ENCODE assay signal across 1 cellular context in genomic region chr12:49741882-49742620, GRCh38.
A peak's percentile ranks its signal among the peaks of the same experiment; 100 is the strongest.
TF ChIP-seq lines count a peak whose summit lies in the region.

No MANE protein-coding gene starts in this region.

TF ChIP-seq in HepG2, 621 proteins besides CTCF, POLR2A, EP300 and RAD21 (continued from another document and continues in another):
- TF ChIP-seq ZNF446 (CRISPR knock-in tag; IDR thresholded peaks at IDR 0.05) (no peak), ZNF337 (CRISPR knock-in tag; IDR thresholded peaks at IDR 0.05; ENCODE audit: borderline replicate concordance, low read depth) (no peak), ATF6 (CRISPR knock-in tag; conservative IDR thresholded peaks at IDR 0.05) (no peak), ZNF136 (CRISPR knock-in tag; IDR thresholded peaks at IDR 0.05; ENCODE audit: low read depth) (no peak), ZBTB33 (CRISPR knock-in tag; IDR thresholded peaks at IDR 0.05) (no peak), KAT8 (CRISPR knock-in tag; IDR thresholded peaks at IDR 0.05) (no peak), CSRNP1 (CRISPR knock-in tag; IDR thresholded peaks at IDR 0.05) (no peak; the same call in 1 of the 2 replicates), ATF3 (CRISPR knock-in tag; IDR thresholded peaks at IDR 0.05) (no peak; the same call in 1 of the 2 replicates), ZXDC (CRISPR knock-in tag; IDR thresholded peaks at IDR 0.05) (peak; percentile 9; the same call in 1 of the 2 replicates), TBL1XR1 (IDR thresholded peaks at IDR 0.05; ENCODE audit: borderline replicate concordance, low read length, partially characterized antibody) (no peak), ARID3A (IDR thresholded peaks at IDR 0.05; ENCODE audit: low read depth, low read length) (no peak), RBAK (CRISPR knock-in tag; IDR thresholded peaks at IDR 0.05) (0 out of 2 replicates have a peak, but pooled peaks have one; percentile 29), THRA (CRISPR knock-in tag; IDR thresholded peaks at IDR 0.05; ENCODE audit: borderline replicate concordance) (peak; percentile 89; the same call in 1 of the 2 replicates), EHMT2 (IDR thresholded peaks at IDR 0.05; ENCODE audit: borderline replicate concordance, low read depth, low read length) (no peak), ZNF777 (CRISPR knock-in tag; IDR thresholded peaks at IDR 0.05) (no peak), SNAPC2 (CRISPR knock-in tag; IDR thresholded peaks at IDR 0.05) (no peak), ZNF510 (CRISPR knock-in tag; IDR thresholded peaks at IDR 0.05; ENCODE audit: low read depth) (no peak; the same call in 1 of the 2 replicates), FOSL1 (CRISPR knock-in tag; IDR thresholded peaks at IDR 0.05; ENCODE audit: borderline replicate concordance) (no peak), NKX3-1 (CRISPR knock-in tag; IDR thresholded peaks at IDR 0.05) (no peak; the same call in 1 of the 2 replicates), ZNF264 (CRISPR knock-in tag; IDR thresholded peaks at IDR 0.05) (no peak), ZNF503 (CRISPR knock-in tag; IDR thresholded peaks at IDR 0.05) (no peak), ATF7 (IDR thresholded peaks at IDR 0.05) (no peak), ATF7 (CRISPR knock-in tag; IDR thresholded peaks at IDR 0.05) (no peak), ZNF704 (CRISPR knock-in tag; IDR thresholded peaks at IDR 0.05; ENCODE audit: borderline replicate concordance) (no peak; the same call in 1 of the 2 replicates), ZHX1 (CRISPR knock-in tag; IDR thresholded peaks at IDR 0.05; ENCODE audit: low read depth) (no peak), GLI4 (CRISPR knock-in tag; IDR thresholded peaks at IDR 0.05; ENCODE audit: borderline replicate concordance) (no peak), MATR3 (CRISPR knock-in tag; IDR thresholded peaks at IDR 0.05) (no peak), NFYB (CRISPR knock-in tag; IDR thresholded peaks at IDR 0.05) (no peak), ZNF770 (CRISPR knock-in tag; IDR thresholded peaks at IDR 0.05) (no peak), RNF2 (conservative IDR thresholded peaks at IDR 0.05; ENCODE audit: low read depth) (no peak), ZNF253 (CRISPR knock-in tag; IDR thresholded peaks at IDR 0.05; ENCODE audit: borderline replicate concordance) (no peak), ATAD3A (CRISPR knock-in tag; IDR thresholded peaks at IDR 0.05) (no peak), SALL1 (CRISPR knock-in tag; IDR thresholded peaks at IDR 0.05) (0 out of 2 replicates have a peak, but pooled peaks have one; percentile 42), MBNL3 (CRISPR knock-in tag; conservative IDR thresholded peaks at IDR 0.05) (no peak), NR3C1 (CRISPR knock-in tag; IDR thresholded peaks at IDR 0.05) (no peak), CCDC6 (CRISPR knock-in tag; IDR thresholded peaks at IDR 0.05) (no peak), JDP2 (CRISPR knock-in tag; IDR thresholded peaks at IDR 0.05; ENCODE audit: borderline replicate concordance) (no peak)
